ENCODE assay signal across 17 cellular contexts in the genomic region with DNA sequence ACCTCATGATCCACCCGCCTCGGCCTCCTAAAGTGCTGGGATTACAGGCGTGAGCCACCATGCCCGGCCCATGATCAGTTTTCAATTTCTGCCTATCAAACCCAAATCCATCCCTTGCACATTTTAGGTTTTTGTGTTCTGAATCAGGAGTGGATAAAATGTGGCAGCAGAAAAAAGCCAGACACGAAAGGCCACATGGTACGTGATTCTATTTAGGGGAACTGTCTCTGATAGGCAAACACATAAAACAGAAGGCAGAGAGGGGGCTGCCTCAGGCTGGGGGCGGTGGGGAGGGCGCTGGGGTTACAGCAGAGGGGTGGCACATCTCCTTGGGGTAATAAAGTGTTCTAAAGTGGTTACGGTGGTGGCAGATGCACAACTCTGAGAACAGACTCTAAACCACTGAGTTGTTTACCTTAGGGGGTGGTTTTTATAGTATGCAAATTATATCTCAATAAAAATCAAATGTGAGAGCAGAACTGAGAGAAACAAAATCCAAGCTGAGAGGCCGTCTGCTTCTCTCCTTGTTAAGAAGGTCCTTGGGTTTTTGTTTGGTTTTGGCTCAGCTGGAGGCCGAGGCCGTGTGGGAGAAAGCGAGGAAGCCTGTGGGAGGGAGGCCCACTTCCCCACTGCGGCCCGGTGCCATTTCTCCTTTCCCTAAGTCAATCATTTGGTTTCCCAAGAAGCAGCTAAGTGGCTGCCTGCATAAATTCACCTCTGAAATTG.
DNase-seq lines count a peak whose midpoint lies in the region; ATAC-seq and TF ChIP-seq lines count a peak whose summit lies in the region.
"Had no signal": no experiment of that assay in that cellular context is flagged by ENCODE, and none has a peak within 500 bp of the region (broad histone marks: within the 10 kb centered on the region; RNA-seq: fewer than 3 reads in every experiment).

No MANE protein-coding gene starts in this region.

- H3K27me3 ChIP-seq in mucosa of rectum (ENCODE audit: control insufficient read depth in 2 of 2, insufficient read depth in 2 of 2, low read length in 2 of 2) (no peaks in the 10 kb centered on the region), thyroid gland (no peaks in the 10 kb centered on the region)
- H3K27me3 ChIP-seq: brain microvascular endothelial cell, tibial nerve had no signal

- DNase-seq in DMS79 treated with DMSO at 0.1 percent for 48 hours (lab: John Stamatoyannopoulos, UW) (peak; percentile 31), DMS79 (lab: John Stamatoyannopoulos, UW) (no peak), coronary artery (ENCODE audit: low spot score) (no peak), thyroid gland (peak; percentile 34 to 53), nucleus accumbens (lab: John Stamatoyannopoulos, UW) (no peak), NCI-H1436 treated with DMSO at 0.1 percent for 48 hours (lab: John Stamatoyannopoulos, UW) (no peak)
- DNase-seq: 8988T; activated CD4-positive, alpha-beta T cell treated with anti-CD3 and anti-CD28 coated beads for 48 hours; brain microvascular endothelial cell; COR-L47; hippocampal formation; NCI-H2029; SK-N-SH had no signal

- no peak for TF ChIP-seq CTCF in coronary artery (IDR thresholded peaks at IDR 0.05)
- TF ChIP-seq CTCF in thyroid gland (IDR thresholded peaks at IDR 0.05): no peak

- ATAC-seq in GM19397 (IDR thresholded peaks at IDR 0.05; ENCODE audit: unreplicated experiment): no peak
- ATAC-seq: K562 had no signal

- no peak for TF ChIP-seq POLR2A in thyroid gland (IDR thresholded peaks at IDR 0.05)

- H3K9ac ChIP-seq in mucosa of rectum (ENCODE audit: low read depth in 1 of 2, low read length in 2 of 2): peak overlapping the region in 1 of 2 donors; percentile 59
- H3K9ac ChIP-seq: SK-N-SH had no signal

- 64 to 66% methylated on average over 15 of the region's 15 CpGs for WGBS in thyroid gland, 2 donors

- intact Hi-C loops in thyroid gland (cut with DNase I): no loop called here

- H3K4me1 ChIP-seq in mucosa of rectum (ENCODE audit: control insufficient read depth in 2 of 2, insufficient read depth in 2 of 2, low read length in 2 of 2) (peaks cover 32 to 59% of the 10 kb centered on the region in 2 donors), thyroid gland (peaks cover 13 to 37% of the 10 kb centered on the region in 2 donors)

- no peaks in the 10 kb centered on the region for H3K9me3 ChIP-seq in mucosa of rectum (ENCODE audit: control insufficient read depth in 2 of 2, low read length in 2 of 2)
- no peaks in the 10 kb centered on the region for H3K9me3 ChIP-seq in thyroid gland
- H3K9me3 ChIP-seq: SK-N-SH had no signal

- H3K36me3 ChIP-seq in mucosa of rectum (ENCODE audit: control insufficient read depth in 2 of 2, insufficient read depth in 2 of 2, low read length in 2 of 2) (no peaks in the 10 kb centered on the region), thyroid gland (no peaks in the 10 kb centered on the region)
- H3K36me3 ChIP-seq: brain microvascular endothelial cell, tibial nerve had no signal

- H3K27ac ChIP-seq in coronary artery (peak overlapping the region; percentile 69 to 91), mucosa of rectum (ENCODE audit: low read depth in 2 of 2, low read length in 2 of 2) (peak overlapping the region; percentile 97 to 98), thyroid gland (peak overlapping the region; percentile 54 to 84 (median 77))
- H3K27ac ChIP-seq: brain microvascular endothelial cell had no signal

- H3K4me3 ChIP-seq in coronary artery: no peak overlapping the region
- peak overlapping the region in 1 of 2 donors; percentile 45 for H3K4me3 ChIP-seq in mucosa of rectum (ENCODE audit: low read length in 2 of 2)
- H3K4me3 ChIP-seq in thyroid gland (replicated peaks in 1 of 3): no peak overlapping the region
- H3K4me3 ChIP-seq: K562, tibial nerve had no signal

Comparison
In these comparisons a context has a peak if more than half of its experiments do, and no peak if none do; other contexts are left out.
1. DNase-seq: peak in DMS79 treated with DMSO at 0.1 percent for 48 hours (single experiment) and thyroid gland (2 of 2); none in DMS79 (single experiment), coronary artery (single experiment), nucleus accumbens (0 of 56) and NCI-H1436 treated with DMSO at 0.1 percent for 48 hours (single experiment).
2. Peak in every context shown above with its lines, with median percentiles within 50 percentile points of each other: H3K27ac ChIP-seq.